ENCODE assay signal across 10 cellular contexts in genomic region chr22:49972163-49973017, GRCh38. TPM values are rescaled to one million over a fixed set of nuclear protein-coding genes. Genes with fewer than 3 reads are reported as not detected.
DNase-seq lines count a peak whose midpoint lies in the region; ATAC-seq and TF ChIP-seq lines count a peak whose summit lies in the region.
"Had no signal": no experiment of that assay in that cellular context is flagged by ENCODE, and none has a peak within 500 bp of the region (broad histone marks: within the 10 kb centered on the region; RNA-seq: fewer than 3 reads in every experiment).

No MANE protein-coding gene starts in this region.

- no peaks in the 10 kb centered on the region for H3K27me3 Mint-ChIP-seq in activated CD8-positive, alpha-beta T cell treated with anti-CD3 and anti-CD28 coated beads for 36 hours

- intact Hi-C loops in activated CD8-positive, alpha-beta T cell treated with anti-CD3 and anti-CD28 coated beads for 36 hours (cut with micrococcal nuclease), result loop anchor here (5.0 kb wide), 1 partner anchor 45 kb away; no protein-coding TSS in a partner anchor
- intact Hi-C loops in left ventricle myocardium inferior (cut with micrococcal nuclease), result no loop called here

- H3K36me3 ChIP-seq in left ventricle myocardium inferior, result no peaks in the 10 kb centered on the region

- no peaks in the 10 kb centered on the region for H3K27me3 ChIP-seq in left ventricle myocardium inferior (ENCODE audit: low read depth)

- peaks cover 49% of the 10 kb centered on the region for H3K4me1 ChIP-seq in left ventricle myocardium inferior

- H3K4me3 ChIP-seq in GM12865 (ENCODE audit: low read depth, low read length) (peak overlapping the region; percentile 63), left ventricle myocardium inferior (peak overlapping the region; percentile 69)

- peak overlapping the region; percentile 99 for H3K27ac ChIP-seq in left ventricle myocardium inferior (replicated peaks)

- no peak for DNase-seq in GM12865 (ENCODE audit: low read depth)
- DNase-seq in activated CD8-positive, alpha-beta T cell treated with anti-CD3 and anti-CD28 coated beads for 36 hours, result peak; percentile 50
- peak; percentile 16 for DNase-seq in left ventricle myocardium inferior
- peak; percentile 18 for DNase-seq in stimulated activated CD4-positive, alpha-beta T cell treated with anti-CD3 and anti-CD28 coated beads, Interleukin-4, amount 100 ng/mL, for 24 hours
- DNase-seq in stimulated activated naive CD4-positive, alpha-beta T cell treated with Interleukin-2 at 50 U/mL for 16 hours (lab: John Stamatoyannopoulos, UW), result no peak
- no peak for DNase-seq in EL
- no peak for DNase-seq in activated gamma-delta T cell (lab: John Stamatoyannopoulos, UW)

- H3K36me3 Mint-ChIP-seq in activated CD8-positive, alpha-beta T cell treated with anti-CD3 and anti-CD28 coated beads for 36 hours (ENCODE audit: low read depth), result peaks cover 11% of the 10 kb centered on the region

- no peak overlapping the region for H3K27ac Mint-ChIP-seq in activated CD8-positive, alpha-beta T cell treated with anti-CD3 and anti-CD28 coated beads for 36 hours

- POLR2A ChIA-PET in activated CD8-positive, alpha-beta T cell treated with anti-CD3 and anti-CD28 coated beads for 36 hours (lab: Charles Lee), result interaction anchor here (0.6 to 4.3 kb wide), 10 partner anchors 11 to 131 kb away, joined by 3 to 63 read pairs (median 5); partner anchors contain the start of genes IL17REL and PIM3

- H3K4me3 Mint-ChIP-seq in activated CD8-positive, alpha-beta T cell treated with anti-CD3 and anti-CD28 coated beads for 36 hours, result no peak overlapping the region

- no peaks in the 10 kb centered on the region for H3K9me3 ChIP-seq in left ventricle myocardium inferior (replicated peaks)

- H3K4me1 Mint-ChIP-seq in activated CD8-positive, alpha-beta T cell treated with anti-CD3 and anti-CD28 coated beads for 36 hours (ENCODE audit: low read depth), result peaks cover 37% of the 10 kb centered on the region

- no peak for ATAC-seq in activated CD8-positive, alpha-beta T cell treated with anti-CD3 and anti-CD28 coated beads for 36 hours
- ATAC-seq in HG02973 (IDR thresholded peaks at IDR 0.05; ENCODE audit: unreplicated experiment), result no peak

- peaks cover 4% of the 10 kb centered on the region for H3K9me3 Mint-ChIP-seq in activated CD8-positive, alpha-beta T cell treated with anti-CD3 and anti-CD28 coated beads for 36 hours

- no peak for TF ChIP-seq CTCF in GM12865 (IDR thresholded peaks at IDR 0.05; ENCODE audit: insufficient read depth, low read depth, low read length, missing control alignments)
- TF ChIP-seq CTCF in activated CD8-positive, alpha-beta T cell treated with anti-CD3 and anti-CD28 coated beads for 36 hours (IDR thresholded peaks at IDR 0.05), result no peak
- TF ChIP-seq CTCF in left ventricle myocardium inferior (IDR thresholded peaks at IDR 0.05; ENCODE audit: borderline replicate concordance), result no peak

- CTCF ChIA-PET in activated CD8-positive, alpha-beta T cell treated with anti-CD3 and anti-CD28 coated beads for 36 hours (lab: Charles Lee), result interaction anchor here (0.9 kb wide), 1 partner anchor 36 kb away, joined by 3 read pairs; no protein-coding TSS in a partner anchor

RNA-seq across cellular contexts. Expression of gene PIM3, which starts 11.8 kb away (rescaled TPM):
- total RNA-seq in activated CD8-positive, alpha-beta T cell treated with anti-CD3 and anti-CD28 coated beads for 36 hours, result 100 to 1,000 TPM; 146 to 158 TPM
- total RNA-seq in left ventricle myocardium inferior, result 57.1 TPM

RNA-seq across cellular contexts. Expression of gene IL17REL, which starts 40.2 kb away (rescaled TPM):
- under 1 TPM in 1 of 2 experiments, not detected in 1; 0.14 TPM for total RNA-seq in activated CD8-positive, alpha-beta T cell treated with anti-CD3 and anti-CD28 coated beads for 36 hours
- not detected for total RNA-seq in left ventricle myocardium inferior
- total RNA-seq: astrocyte, osteocyte had no signal

RNA-seq across cellular contexts. Expression of gene CRELD2, which starts 54.0 kb away (rescaled TPM):
- total RNA-seq in activated CD8-positive, alpha-beta T cell treated with anti-CD3 and anti-CD28 coated beads for 36 hours, result 10 to 100 TPM; 26.1 to 28.2 TPM
- 25.5 TPM for total RNA-seq in left ventricle myocardium inferior

RNA-seq across cellular contexts. Expression of gene ALG12, which starts 54.2 kb away (rescaled TPM):
- 10 to 100 TPM; 10.7 to 12.0 TPM for total RNA-seq in activated CD8-positive, alpha-beta T cell treated with anti-CD3 and anti-CD28 coated beads for 36 hours
- 17.0 TPM for total RNA-seq in left ventricle myocardium inferior

Comparison
In these comparisons a context has a peak if more than half of its experiments do, and no peak if none do; other contexts are left out.
1. DNase-seq: peak in activated CD8-positive, alpha-beta T cell treated with anti-CD3 and anti-CD28 coated beads for 36 hours (single experiment), left ventricle myocardium inferior (single experiment) and stimulated activated CD4-positive, alpha-beta T cell treated with anti-CD3 and anti-CD28 coated beads, Interleukin-4, amount 100 ng/mL, for 24 hours (single experiment); none in GM12865 (single experiment), stimulated activated naive CD4-positive, alpha-beta T cell treated with Interleukin-2 at 50 U/mL for 16 hours (single experiment), EL (single experiment) and activated gamma-delta T cell (single experiment).